8 cellular contexts compared by ENCODE assay signal in genomic region chr10:69317175-69318086, GRCh38. TPM values are rescaled to one million over a fixed set of nuclear protein-coding genes. Genes with fewer than 3 reads are reported as not detected.
DNase-seq lines count a peak whose midpoint lies in the region; ATAC-seq, FAIRE-seq and TF ChIP-seq lines count a peak whose summit lies in the region.

No MANE protein-coding gene starts in this region.

- H3K4me1 ChIP-seq in right atrium auricular region (peaks cover 0 to 45% of the 10 kb centered on the region in 2 donors), spleen (peaks cover 21 to 56% (median 46%) of the 10 kb centered on the region in 6 donors)

- FAIRE-seq in GM18507 (lab: Jason Lieb, UNC) = peak; percentile 81

- H3K9me3 ChIP-seq in right atrium auricular region = no peaks in the 10 kb centered on the region
- no peaks in the 10 kb centered on the region for H3K9me3 ChIP-seq in spleen

- H3K4me3 Mint-ChIP-seq in WTC11 = peak overlapping the region; percentile 95

- no peaks in the 10 kb centered on the region for H3K9me3 Mint-ChIP-seq in WTC11

- POLR2A ChIA-PET in WTC11 (lab: Charles Lee) = interaction anchor here (0.9 to 1.0 kb wide), 3 partner anchors 13 to 72 kb away, joined by 3 read pairs; no protein-coding TSS in a partner anchor

- peak; percentile 51 for DNase-seq in GM18507 (ENCODE audit: extremely low spot score, insufficient read length, low read depth)
- no peak for DNase-seq in WTC11 (ENCODE audit: low spot score)
- DNase-seq in right atrium auricular region (ENCODE audit: low spot score) = no peak
- peak; percentile 73 for DNase-seq in spleen
- no peak for DNase-seq in NCI-H82 (lab: John Stamatoyannopoulos, UW)
- DNase-seq in amygdala (lab: John Stamatoyannopoulos, UW) = no peak

- H3K4me3 ChIP-seq in right atrium auricular region (peak overlapping the region; percentile 93 to 94), spleen (peak overlapping the region; percentile 86 to 100 (median 96))

- H3K36me3 Mint-ChIP-seq in WTC11 = peaks cover 7% of the 10 kb centered on the region; the same call in 1 of the 2 replicates

- no peak for TF ChIP-seq POLR2A in spleen (IDR thresholded peaks at IDR 0.05)

- intact Hi-C loops in spleen (cut with DNase I; ENCODE audit: low total_unique reads) = no loop called here

- ATAC-seq in HG03103 (IDR thresholded peaks at IDR 0.05; ENCODE audit: low read depth, unreplicated experiment) (peak; percentile 37), WTC11 (peak; percentile 7)

- H3K36me3 ChIP-seq in right atrium auricular region = no peaks in the 10 kb centered on the region
- H3K36me3 ChIP-seq in spleen = peaks cover 0 to 4% (median 0%) of the 10 kb centered on the region in 6 donors

- CTCF ChIA-PET in WTC11 (lab: Charles Lee) = interaction anchor here (0.5 to 2.4 kb wide), 10 partner anchors 12 to 472 kb away, joined by 3 to 7 read pairs (median 5); no protein-coding TSS in a partner anchor

- TF ChIP-seq CTCF in 22Rv1 (IDR thresholded peaks at IDR 0.05) = no peak
- TF ChIP-seq CTCF in WTC11 (IDR thresholded peaks at IDR 0.05) = no peak
- no peak for TF ChIP-seq CTCF in right atrium auricular region (IDR thresholded peaks at IDR 0.05)
- no peak for TF ChIP-seq CTCF in spleen (IDR thresholded peaks at IDR 0.05 in 8 of 11, conservative IDR thresholded peaks at IDR 0.05 in 3 of 11)

- peaks cover 69% of the 10 kb centered on the region for H3K4me1 Mint-ChIP-seq in WTC11

- 66 to 76% (median 71%) methylated on average over 9 to 10 of the region's 10 CpGs for WGBS in spleen, 5 donors

- H3K27me3 ChIP-seq in right atrium auricular region (no peaks in the 10 kb centered on the region), spleen (replicated peaks in 1 of 7) (no peaks in the 10 kb centered on the region)

- peak overlapping the region; percentile 95 for H3K27ac ChIP-seq in 22Rv1
- H3K27ac ChIP-seq in right atrium auricular region = peak overlapping the region; percentile 96 to 99
- peak overlapping the region; percentile 77 to 97 (median 94) for H3K27ac ChIP-seq in spleen

- no peaks in the 10 kb centered on the region for H3K27me3 Mint-ChIP-seq in WTC11 (ENCODE audit: low read depth)

- peak overlapping the region; percentile 74; the same call in 1 of the 2 replicates for H3K27ac Mint-ChIP-seq in WTC11

TF ChIP-seq in WTC11, 78 proteins besides CTCF, POLR2A, EP300 and RAD21:
- TF ChIP-seq ATF3 (CRISPR knock-in tag; conservative IDR thresholded peaks at IDR 0.05) (no peak), PRDM15 (CRISPR knock-in tag; IDR thresholded peaks at IDR 0.05) (peak; percentile 85), ZNF232 (CRISPR knock-in tag; IDR thresholded peaks at IDR 0.05) (no peak), ZNF263 (CRISPR knock-in tag; IDR thresholded peaks at IDR 0.05; ENCODE audit: low read depth) (no peak), HMGXB4 (CRISPR knock-in tag; IDR thresholded peaks at IDR 0.05) (no peak), TEAD1 (CRISPR knock-in tag; IDR thresholded peaks at IDR 0.05) (0 out of 2 replicates have a peak, but pooled peaks have one; percentile 20), ATF6 (CRISPR knock-in tag; IDR thresholded peaks at IDR 0.05) (no peak)

RNA-seq across cellular contexts. Expression of gene HK1, which starts 39.1 kb away (rescaled TPM):
- 218 to 220 TPM (median 219 TPM) in 3 replicates for total RNA-seq in WTC11 (2021)
- total RNA-seq in right atrium auricular region = 100 to 1,000 TPM; 186 to 228 TPM
- 100 to 1,000 TPM in 1 of 7 donors, 10 to 100 TPM in 6; 59.3 to 108 (median 81.0) TPM for total RNA-seq in spleen
- polyA plus RNA-seq in spleen = 10 to 100 TPM; 19.0 to 32.5 (median 19.1) TPM

Comparison
In these comparisons a context has a peak if more than half of its experiments do, and no peak if none do; other contexts are left out.
1. DNase-seq: peak in GM18507 (single experiment) and spleen (single experiment); none in WTC11 (single experiment), right atrium auricular region (single experiment), NCI-H82 (single experiment) and amygdala (0 of 56).
2. Peak in every context shown above with its lines, with median percentiles within 50 percentile points of each other: H3K27ac ChIP-seq.